ENCODE assay signal across 8 cellular contexts in genomic region chr17:82496529-82497434, GRCh38.
DNase-seq lines count a peak whose midpoint lies in the region; ATAC-seq lines count a peak whose summit lies in the region.

No MANE protein-coding gene starts in this region.

- no peaks in the 10 kb centered on the region for H3K36me3 ChIP-seq in BLaER1 treated with 17β-estradiol and CSF1 and Interleukin-3, amounts not matched to agents 10 nM and 100 nM

- H3K27ac ChIP-seq in BLaER1 treated with 17β-estradiol and CSF1 and Interleukin-3, amounts not matched to agents 10 nM and 100 nM, result peak overlapping the region; percentile 24 to 81 (median 68); a peak in 19 of 22 replicates

- H3K4me3 ChIP-seq in BLaER1 treated with 17β-estradiol and CSF1 and Interleukin-3, amounts not matched to agents 10 nM and 100 nM, result peak overlapping the region; percentile 51 to 73 (median 60)

- ATAC-seq in GM19351 (IDR thresholded peaks at IDR 0.05; ENCODE audit: unreplicated experiment), result peak; percentile 44

- H4K20me1 ChIP-seq in BLaER1 treated with 17β-estradiol and CSF1 and Interleukin-3, amounts not matched to agents 10 nM and 100 nM, result peaks cover 0 to 7% (median 0%) of the 10 kb centered on the region in 11 experiments; a peak in 2 of 22 replicates

- DNase-seq in HPDE6-E6E7 (ENCODE audit: extremely low spot score) (peak; percentile 95), NK-92 (lab: John Stamatoyannopoulos, UW; ENCODE audit: unreplicated experiment) (peak; percentile 15), medulla oblongata (ENCODE audit: extremely low spot score) (peak; percentile 97)
- DNase-seq in activated CD8-positive, alpha-beta memory T cell treated with anti-CD3 and anti-CD28 coated beads for 4 hours (ENCODE audit: low read depth in 2 of 2), result peak; percentile 84
- DNase-seq in effector CD8-positive, alpha-beta T cell (lab: John Stamatoyannopoulos, UW), result peak; percentile 81
- DNase-seq in stimulated activated CD4-positive, alpha-beta T cell treated with anti-CD3 and anti-CD28 coated beads, TNF-alpha, amount 100 ng/mL, for 24 hours (ENCODE audit: low read depth in 3 of 3), result peak; percentile 78 to 91 (median 80)

- peak overlapping the region; percentile 55 to 100 (median 89) for H3K4me2 ChIP-seq in BLaER1 treated with 17β-estradiol and CSF1 and Interleukin-3, amounts not matched to agents 10 nM and 100 nM

- H3K9ac ChIP-seq in BLaER1 treated with 17β-estradiol and CSF1 and Interleukin-3, amounts not matched to agents 10 nM and 100 nM, result peak overlapping the region; percentile 54 to 81 (median 75); a peak in 21 of 22 replicates

- peaks cover 36 to 84% (median 66%) of the 10 kb centered on the region in 10 experiments for H3K4me1 ChIP-seq in BLaER1 treated with 17β-estradiol and CSF1 and Interleukin-3, amounts not matched to agents 10 nM and 100 nM

- no peaks in the 10 kb centered on the region for H3K27me3 ChIP-seq in BLaER1 treated with 17β-estradiol and CSF1 and Interleukin-3, amounts not matched to agents 10 nM and 100 nM

- H3K9me3 ChIP-seq in BLaER1 treated with 17β-estradiol and CSF1 and Interleukin-3, amounts not matched to agents 10 nM and 100 nM (replicated peaks in 1 of 11), result no peaks in the 10 kb centered on the region

Comparison
In these comparisons a context has a peak if more than half of its experiments do, and no peak if none do; other contexts are left out.
1. Peak in every context shown above with its lines: DNase-seq, ATAC-seq, H3K4me3 ChIP-seq and H3K27ac ChIP-seq.
2. DNase-seq: peak in every context shown above with its lines; median percentile 97 in medulla oblongata; 95 in HPDE6-E6E7; 84 in activated CD8-positive, alpha-beta memory T cell treated with anti-CD3 and anti-CD28 coated beads for 4 hours; 81 in effector CD8-positive, alpha-beta T cell; 80 in stimulated activated CD4-positive, alpha-beta T cell treated with anti-CD3 and anti-CD28 coated beads, TNF-alpha, amount 100 ng/mL, for 24 hours; 15 in NK-92.